Comparison of ENCODE assay signal across 9 cellular contexts in the genomic region with DNA sequence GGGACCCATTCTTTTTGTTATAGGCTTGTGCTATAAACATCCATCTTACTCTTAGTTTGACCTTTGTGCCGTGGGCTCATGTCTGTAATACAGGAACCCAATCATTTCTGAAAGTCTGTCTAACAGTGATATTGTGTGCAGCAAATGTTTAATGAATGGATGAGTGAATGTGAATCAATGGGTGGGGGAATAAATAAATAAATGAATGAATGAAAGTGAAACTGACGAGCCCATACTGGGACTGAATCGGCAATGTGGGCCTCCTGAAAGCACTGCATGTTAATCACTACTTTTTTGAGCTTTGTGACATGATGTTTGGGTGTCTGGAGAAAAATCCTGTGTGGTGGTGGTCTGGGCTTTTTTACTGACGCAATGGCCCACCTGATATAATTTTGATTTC.
DNase-seq lines count a peak whose midpoint lies in the region; ATAC-seq lines count a peak whose summit lies in the region.
"Had no signal": no experiment of that assay in that cellular context is flagged by ENCODE, and none has a peak within 500 bp of the region (broad histone marks: within the 10 kb centered on the region; RNA-seq: fewer than 3 reads in every experiment).

No MANE protein-coding gene starts in this region.

- H3K36me3 ChIP-seq in naive thymus-derived CD4-positive, alpha-beta T cell (ENCODE audit: control insufficient read depth in 2 of 3, insufficient read depth in 3 of 3, low read length in 3 of 3), result no peaks in the 10 kb centered on the region

- peaks cover 0 to 5% of the 10 kb centered on the region in 2 donors for H3K4me1 ChIP-seq in naive thymus-derived CD4-positive, alpha-beta T cell (ENCODE audit: control insufficient read depth in 2 of 2, insufficient read depth in 2 of 2, low read length in 2 of 2)

- H3K9me3 ChIP-seq in naive thymus-derived CD4-positive, alpha-beta T cell (ENCODE audit: control insufficient read depth in 2 of 3, low read length in 3 of 3), result no peaks in the 10 kb centered on the region

- ATAC-seq in GM18517 (IDR thresholded peaks at IDR 0.05; ENCODE audit: unreplicated experiment) (peak; percentile 36), HG02870 (IDR thresholded peaks at IDR 0.05; ENCODE audit: unreplicated experiment) (peak; percentile 33), HG02571 (IDR thresholded peaks at IDR 0.05; ENCODE audit: unreplicated experiment) (no peak), GM19328 (IDR thresholded peaks at IDR 0.05; ENCODE audit: unreplicated experiment) (no peak)
- peak; percentile 64 for ATAC-seq in naive thymus-derived CD4-positive, alpha-beta T cell

- H3K4me3 ChIP-seq in naive thymus-derived CD4-positive, alpha-beta T cell (ENCODE audit: low read length), result no peak overlapping the region

- H3K27me3 Mint-ChIP-seq in activated CD4-positive, alpha-beta memory T cell treated with anti-CD3 and anti-CD28 coated beads, Interleukin-2, amount 10 ng/mL, durations not matched to agents 7 days and 5 days, result no peaks in the 10 kb centered on the region
- no peaks in the 10 kb centered on the region for H3K27me3 Mint-ChIP-seq in naive thymus-derived CD4-positive, alpha-beta T cell

- peak overlapping the region; percentile 91 for H3K27ac Mint-ChIP-seq in activated CD4-positive, alpha-beta memory T cell treated with anti-CD3 and anti-CD28 coated beads, Interleukin-2, amount 10 ng/mL, durations not matched to agents 7 days and 5 days
- H3K27ac Mint-ChIP-seq in naive thymus-derived CD4-positive, alpha-beta T cell, result peak overlapping the region in 6 of 9 donors; percentile 0 to 83 (median 50)

- H3K27me3 ChIP-seq in naive thymus-derived CD4-positive, alpha-beta T cell (ENCODE audit: control insufficient read depth in 2 of 2, insufficient read depth in 2 of 2, low read length in 2 of 2), result no peaks in the 10 kb centered on the region

- DNase-seq in activated CD4-positive, alpha-beta memory T cell treated with anti-CD3 and anti-CD28 coated beads, Interleukin-2, amount 10 ng/mL, durations not matched to agents 7 days and 5 days, result peak; percentile 40
- DNase-seq in naive thymus-derived CD4-positive, alpha-beta T cell, result no peak
- DNase-seq in NCI-H2081 (lab: John Stamatoyannopoulos, UW), result no peak
- DNase-seq: aorta, NCI-H1048 had no signal

- intact Hi-C loops in naive thymus-derived CD4-positive, alpha-beta T cell (cut with micrococcal nuclease), result loop anchor here in 1 of 2 donors (5.0 kb wide), 1 partner anchor 349 kb away; a partner anchor contains a TSS

- peaks cover 7% of the 10 kb centered on the region for H3K36me3 Mint-ChIP-seq in activated CD4-positive, alpha-beta memory T cell treated with anti-CD3 and anti-CD28 coated beads, Interleukin-2, amount 10 ng/mL, durations not matched to agents 7 days and 5 days (ENCODE audit: low read depth)
- H3K36me3 Mint-ChIP-seq in naive thymus-derived CD4-positive, alpha-beta T cell, result peaks cover 0 to 22% (median 0%) of the 10 kb centered on the region in 5 donors

- H3K9me3 Mint-ChIP-seq in activated CD4-positive, alpha-beta memory T cell treated with anti-CD3 and anti-CD28 coated beads, Interleukin-2, amount 10 ng/mL, durations not matched to agents 7 days and 5 days, result no peaks in the 10 kb centered on the region
- H3K9me3 Mint-ChIP-seq in naive thymus-derived CD4-positive, alpha-beta T cell, result no peaks in the 10 kb centered on the region

- H3K4me3 Mint-ChIP-seq in activated CD4-positive, alpha-beta memory T cell treated with anti-CD3 and anti-CD28 coated beads, Interleukin-2, amount 10 ng/mL, durations not matched to agents 7 days and 5 days, result peak overlapping the region; percentile 90
- peak overlapping the region in 6 of 10 donors; percentile 2 to 79 (median 20) for H3K4me3 Mint-ChIP-seq in naive thymus-derived CD4-positive, alpha-beta T cell

- CTCF ChIA-PET in activated CD4-positive, alpha-beta memory T cell treated with anti-CD3 and anti-CD28 coated beads, Interleukin-2, amount 10 ng/mL, durations not matched to agents 7 days and 5 days (lab: Charles Lee), result interaction anchor here (0.7 to 3.0 kb wide), 14 partner anchors 11 to 358 kb away, joined by 3 to 33 read pairs (median 4); a partner anchor contains a TSS
- CTCF ChIA-PET in naive thymus-derived CD4-positive, alpha-beta T cell (lab: Charles Lee), result no interaction called here

- POLR2A ChIA-PET in activated CD4-positive, alpha-beta memory T cell treated with anti-CD3 and anti-CD28 coated beads, Interleukin-2, amount 10 ng/mL, durations not matched to agents 7 days and 5 days (lab: Charles Lee), result interaction anchor here (0.6 to 5.2 kb wide), 20 partner anchors 8 to 349 kb away, joined by 3 to 96 read pairs (median 5); a partner anchor contains a TSS
- POLR2A ChIA-PET in naive thymus-derived CD4-positive, alpha-beta T cell (lab: Charles Lee), result interaction anchor here (0.6 kb wide), 2 partner anchors 67 to 246 kb away, joined by 3 to 6 read pairs; no protein-coding TSS in a partner anchor

- peaks cover 57% of the 10 kb centered on the region for H3K4me1 Mint-ChIP-seq in activated CD4-positive, alpha-beta memory T cell treated with anti-CD3 and anti-CD28 coated beads, Interleukin-2, amount 10 ng/mL, durations not matched to agents 7 days and 5 days
- H3K4me1 Mint-ChIP-seq in naive thymus-derived CD4-positive, alpha-beta T cell, result peaks cover 0 to 43% (median 19%) of the 10 kb centered on the region in 7 donors

- no peak overlapping the region for H3K27ac ChIP-seq in naive thymus-derived CD4-positive, alpha-beta T cell (ENCODE audit: low read depth, low read length)

Comparison
In these comparisons a context has a peak if more than half of its experiments do, and no peak if none do; other contexts are left out.
1. ATAC-seq: peak in GM18517 (single experiment), HG02870 (single experiment) and naive thymus-derived CD4-positive, alpha-beta T cell (single experiment); none in HG02571 (single experiment) and GM19328 (single experiment).